Comparison of ENCODE assay signal across 26 cellular contexts in the genomic region with DNA sequence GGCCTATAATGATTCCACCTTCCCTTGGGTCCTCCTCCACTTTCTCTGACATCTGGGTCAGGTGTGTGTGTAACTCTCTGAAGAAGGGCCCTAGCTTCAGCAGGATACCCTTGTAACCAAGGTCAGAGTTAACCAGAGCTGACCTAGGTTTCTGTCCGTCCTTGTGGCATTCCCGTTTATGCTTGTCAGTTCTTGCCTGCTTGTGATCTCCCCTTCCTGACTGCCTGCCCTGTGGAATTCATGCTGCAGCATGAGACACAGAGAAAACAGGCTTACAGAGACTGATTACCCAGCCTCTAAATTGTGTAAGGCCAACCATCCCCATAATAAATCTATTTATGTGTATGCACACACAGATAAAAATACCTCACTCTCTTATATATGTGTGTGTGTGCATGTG. TPM values are rescaled to one million over a fixed set of nuclear protein-coding genes. Genes with fewer than 3 reads are reported as not detected.
"Had no signal": no experiment of that assay in that cellular context is flagged by ENCODE, and none has a peak within 500 bp of the region (broad histone marks: within the 10 kb centered on the region; RNA-seq: fewer than 3 reads in every experiment).

No MANE protein-coding gene starts in this region.

- H3K27ac ChIP-seq: dorsolateral prefrontal cortex, esophagus squamous epithelium, neural progenitor cell, prostate gland, right atrium auricular region, testis, tibial artery, upper lobe of left lung had no signal

- H3K4me2 ChIP-seq: neural progenitor cell had no signal

- H3K9ac ChIP-seq: neural progenitor cell had no signal

- H3K4me1 ChIP-seq: esophagus squamous epithelium, neural progenitor cell, prostate gland, right atrium auricular region, testis, tibial artery, upper lobe of left lung had no signal

- H3K4me3 ChIP-seq: dorsolateral prefrontal cortex, esophagus squamous epithelium, lung, neural progenitor cell, prostate gland, right atrium auricular region, testis, tibial artery, upper lobe of left lung had no signal

- H3K9me3 ChIP-seq: esophagus squamous epithelium, prostate gland, testis, upper lobe of left lung had no signal

- H3K36me3 ChIP-seq: esophagus squamous epithelium, neural progenitor cell, prostate gland, right atrium auricular region, tibial artery, upper lobe of left lung had no signal

- DNase-seq: dorsolateral prefrontal cortex; effector CD4-positive, alpha-beta T cell; esophagus squamous epithelium; kidney; mesenchymal stem cell; midbrain; naive thymus-derived CD4-positive, alpha-beta T cell; nucleus accumbens; stimulated activated CD4-positive, alpha-beta T cell treated with anti-CD3 and anti-CD28 coated beads, Interleukin-2, amount 100 ng/mL, for 24 hours; stimulated activated CD4-positive, alpha-beta T cell treated with anti-CD3 and anti-CD28 coated beads, Interleukin-4, amount 100 ng/mL, for 4 hours; stimulated activated naive CD8-positive, alpha-beta T cell treated with anti-CD3 and anti-CD28 coated beads, Interleukin-15, Interleukin-2, amounts not matched to agents 100 U/mL and 50 U/mL, for 24 hours; substantia nigra; testis; tibial artery; upper lobe of left lung had no signal

- H2AFZ ChIP-seq: neural progenitor cell had no signal

- H3K27me3 ChIP-seq: esophagus squamous epithelium, neural progenitor cell, right atrium auricular region, testis, tibial artery, upper lobe of left lung had no signal

- FAIRE-seq: colon, frontal cortex, kidney, urothelium cell line had no signal

RNA-seq across cellular contexts. Expression of gene NXPH2, which starts 22.8 kb away (rescaled TPM):
- total RNA-seq: esophagus squamous epithelium; left lobe of liver; lung; mucosa of gallbladder; naive thymus-derived CD4-positive, alpha-beta T cell; osteocyte; prostate gland; sciatic nerve; testis; upper lobe of left lung had no signal
- polyA plus RNA-seq: lung; naive thymus-derived CD4-positive, alpha-beta T cell had no signal
